ENCODE assay signal across 40 cellular contexts in genomic region chr3:74269689-74270088, GRCh38.
"Had no signal": no experiment of that assay in that cellular context is flagged by ENCODE, and none has a peak within 500 bp of the region (broad histone marks: within the 10 kb centered on the region; RNA-seq: fewer than 3 reads in every experiment).

No MANE protein-coding gene starts in this region.

- H3K4me3 Mint-ChIP-seq: activated naive CD4-positive, alpha-beta T cell treated with anti-CD3 and anti-CD28 coated beads for 36 hours; activated naive CD4-positive, alpha-beta T cell treated with anti-CD3 and anti-CD28 coated beads, Interleukin-2, amount 10 ng/mL, durations not matched to agents 7 days and 5 days; activated naive CD4-positive, alpha-beta T cell treated with anti-CD3 and anti-CD28 coated beads, Interleukin-2, amount 50 U/mL, for 24 hours; activated naive CD8-positive, alpha-beta T cell; activated naive CD8-positive, alpha-beta T cell treated with anti-CD3 and anti-CD28 coated beads for 36 hours; activated naive CD8-positive, alpha-beta T cell treated with anti-CD3 and anti-CD28 coated beads, Interleukin-2, amount 10 ng/mL, durations not matched to agents 7 days and 5 days; activated naive CD8-positive, alpha-beta T cell treated with anti-CD3 and anti-CD28 coated beads, Interleukin-2, amount 50 U/mL, for 24 hours; activated T-cell treated with anti-CD3 and anti-CD28 coated beads, Interleukin-2, amount 50 U/mL, for 24 hours; activated T-cell treated with anti-CD3 and anti-CD28 coated beads, Interleukin-2, amount 50 U/mL, for 4 hours; activated T-cell treated with anti-CD3 and anti-CD28 coated beads, Interleukin-2, amount 50 U/mL, for 72 hours; activated T-helper 1 cell treated with anti-CD3 and anti-CD28 coated beads, Interleukin-12 subunit alpha, Interleukin-12 subunit beta, Interleukin-2, Interleukin-4 antibody, amounts not matched to agents 30 ng/mL and 10 ng/mL and 1 ng/mL, durations not matched to agents 14 hours and 24 hours and 36 hours; activated T-helper 17 cell treated with anti-CD3 and anti-CD28 coated beads, Interleukin-2, amount 50 U/mL, for 72 hours; brain; central memory CD8-positive, alpha-beta T cell had no signal

- H3K27me3 ChIP-seq: adrenal gland, ascending aorta, body of pancreas, brain microvascular endothelial cell, breast epithelium, cardiac muscle cell had no signal

- H3K4me1 ChIP-seq: adrenal gland, body of pancreas, breast epithelium had no signal

- DNase-seq: activated effector memory CD4-positive, alpha-beta T cell treated with anti-CD3 and anti-CD28 coated beads, Interleukin-2, amount 50 U/mL, for 16 hours; activated effector memory CD4-positive, alpha-beta T cell treated with Interleukin-2 at 50 U/mL for 16 hours; activated gamma-delta T cell; activated gamma-delta T cell treated with Interleukin-2 at 50 U/mL for 16 hours; activated naive CD4-positive, alpha-beta T cell; activated naive CD4-positive, alpha-beta T cell treated with anti-CD3 and anti-CD28 coated beads for 36 hours; activated naive CD4-positive, alpha-beta T cell treated with anti-CD3 and anti-CD28 coated beads, Interleukin-2, amount 10 ng/mL, durations not matched to agents 7 days and 5 days; activated naive CD4-positive, alpha-beta T cell treated with anti-CD3 and anti-CD28 coated beads, Interleukin-2, amount 50 U/mL, for 16 hours; activated naive CD4-positive, alpha-beta T cell treated with Interleukin-2 at 50 U/mL for 16 hours; activated naive CD8-positive, alpha-beta T cell treated with anti-CD3 and anti-CD28 coated beads for 36 hours; activated naive CD8-positive, alpha-beta T cell treated with anti-CD3 and anti-CD28 coated beads, Interleukin-2, amount 10 ng/mL, durations not matched to agents 7 days and 5 days; activated naive CD8-positive, alpha-beta T cell treated with anti-CD3 and anti-CD28 coated beads, Interleukin-2, amount 50 U/mL, for 24 hours; activated T-cell treated with anti-CD3 and anti-CD28 coated beads, Interleukin-2, amount 50 U/mL, for 1 hour; activated T-cell treated with anti-CD3 and anti-CD28 coated beads, Interleukin-2, amount 50 U/mL, for 24 hours; activated T-cell treated with anti-CD3 and anti-CD28 coated beads, Interleukin-2, amount 50 U/mL, for 4 hours; activated T-cell treated with anti-CD3 and anti-CD28 coated beads, Interleukin-2, amount 50 U/mL, for 48 hours; activated T-cell treated with anti-CD3 and anti-CD28 coated beads, Interleukin-2, amount 50 U/mL, for 72 hours; adrenal gland; amniotic stem cell; amygdala; anterior cingulate cortex; aorta; body of pancreas; brain microvascular endothelial cell; caudate nucleus; central memory CD4-positive, alpha-beta T cell; cerebellar nuclear complex had no signal

- H3K36me3 ChIP-seq: adrenal gland, ascending aorta, brain microvascular endothelial cell, breast epithelium, cardiac muscle cell had no signal

- H3K4me1 Mint-ChIP-seq: activated naive CD4-positive, alpha-beta T cell treated with anti-CD3 and anti-CD28 coated beads, Interleukin-2, amount 10 ng/mL, durations not matched to agents 7 days and 5 days; activated naive CD4-positive, alpha-beta T cell treated with anti-CD3 and anti-CD28 coated beads, Interleukin-2, amount 50 U/mL, for 24 hours; activated naive CD8-positive, alpha-beta T cell treated with anti-CD3 and anti-CD28 coated beads for 36 hours; activated naive CD8-positive, alpha-beta T cell treated with anti-CD3 and anti-CD28 coated beads, Interleukin-2, amount 10 ng/mL, durations not matched to agents 7 days and 5 days; activated naive CD8-positive, alpha-beta T cell treated with anti-CD3 and anti-CD28 coated beads, Interleukin-2, amount 50 U/mL, for 24 hours; activated T-helper 17 cell treated with anti-CD3 and anti-CD28 coated beads, Interleukin-2, amount 50 U/mL, for 72 hours; central memory CD8-positive, alpha-beta T cell had no signal

- H3K27ac Mint-ChIP-seq: activated naive CD4-positive, alpha-beta T cell treated with anti-CD3 and anti-CD28 coated beads for 36 hours; activated naive CD4-positive, alpha-beta T cell treated with anti-CD3 and anti-CD28 coated beads, Interleukin-2, amount 10 ng/mL, durations not matched to agents 7 days and 5 days; activated naive CD4-positive, alpha-beta T cell treated with anti-CD3 and anti-CD28 coated beads, Interleukin-2, amount 50 U/mL, for 24 hours; activated naive CD4-positive, alpha-beta T cell treated with anti-CD3 and anti-CD28 coated beads, Interleukin-2, amount 50 U/mL, for 72 hours; activated naive CD8-positive, alpha-beta T cell; activated naive CD8-positive, alpha-beta T cell treated with anti-CD3 and anti-CD28 coated beads for 36 hours; activated naive CD8-positive, alpha-beta T cell treated with anti-CD3 and anti-CD28 coated beads, Interleukin-2, amount 10 ng/mL, durations not matched to agents 7 days and 5 days; activated naive CD8-positive, alpha-beta T cell treated with anti-CD3 and anti-CD28 coated beads, Interleukin-2, amount 50 U/mL, for 24 hours; activated T-cell treated with anti-CD3 and anti-CD28 coated beads, Interleukin-2, amount 50 U/mL, for 24 hours; activated T-cell treated with anti-CD3 and anti-CD28 coated beads, Interleukin-2, amount 50 U/mL, for 72 hours; activated T-helper 1 cell treated with anti-CD3 and anti-CD28 coated beads, Interleukin-12 subunit alpha, Interleukin-12 subunit beta, Interleukin-2, Interleukin-4 antibody, amounts not matched to agents 30 ng/mL and 10 ng/mL and 1 ng/mL, durations not matched to agents 14 hours and 24 hours and 36 hours; activated T-helper 17 cell treated with anti-CD3 and anti-CD28 coated beads, Interleukin-2, amount 50 U/mL, for 72 hours; activated T-helper 2 cell treated with anti-CD3 and anti-CD28 coated beads, Interferon-gamma antibody, Interleukin-2, Interleukin-4, amounts not matched to agents 10 μg/mL and 5 μg/mL and 100 μg/mL, durations not matched to agents 14 hours and 24 hours and 36 hours; brain had no signal

- FAIRE-seq: astrocyte, bronchial epithelial cell had no signal

- H3K27me3 Mint-ChIP-seq: activated naive CD4-positive, alpha-beta T cell treated with anti-CD3 and anti-CD28 coated beads, Interleukin-2, amount 10 ng/mL, durations not matched to agents 7 days and 5 days; activated naive CD4-positive, alpha-beta T cell treated with anti-CD3 and anti-CD28 coated beads, Interleukin-2, amount 50 U/mL, for 24 hours; activated naive CD8-positive, alpha-beta T cell; activated naive CD8-positive, alpha-beta T cell treated with anti-CD3 and anti-CD28 coated beads for 36 hours; activated naive CD8-positive, alpha-beta T cell treated with anti-CD3 and anti-CD28 coated beads, Interleukin-2, amount 10 ng/mL, durations not matched to agents 7 days and 5 days; activated naive CD8-positive, alpha-beta T cell treated with anti-CD3 and anti-CD28 coated beads, Interleukin-2, amount 50 U/mL, for 24 hours; activated T-cell treated with anti-CD3 and anti-CD28 coated beads, Interleukin-2, amount 50 U/mL, for 24 hours; activated T-helper 17 cell treated with anti-CD3 and anti-CD28 coated beads, Interleukin-2, amount 50 U/mL, for 72 hours; central memory CD8-positive, alpha-beta T cell had no signal

- H3K9me3 ChIP-seq: adrenal gland, ascending aorta, body of pancreas, breast epithelium had no signal

- H3K9me3 Mint-ChIP-seq: activated naive CD4-positive, alpha-beta T cell treated with anti-CD3 and anti-CD28 coated beads, Interleukin-2, amount 50 U/mL, for 24 hours; activated naive CD8-positive, alpha-beta T cell treated with anti-CD3 and anti-CD28 coated beads, Interleukin-2, amount 10 ng/mL, durations not matched to agents 7 days and 5 days; activated T-helper 1 cell treated with anti-CD3 and anti-CD28 coated beads, Interleukin-12 subunit alpha, Interleukin-12 subunit beta, Interleukin-2, Interleukin-4 antibody, amounts not matched to agents 30 ng/mL and 10 ng/mL and 1 ng/mL, durations not matched to agents 14 hours and 24 hours and 36 hours had no signal

- ATAC-seq: activated naive CD4-positive, alpha-beta T cell treated with anti-CD3 and anti-CD28 coated beads, Interleukin-2, amount 50 U/mL, for 72 hours; activated naive CD8-positive, alpha-beta T cell treated with anti-CD3 and anti-CD28 coated beads, Interleukin-2, amount 50 U/mL, for 24 hours; activated T-cell treated with anti-CD3 and anti-CD28 coated beads, Interleukin-2, amount 50 U/mL, for 4 hours; activated T-cell treated with anti-CD3 and anti-CD28 coated beads, Interleukin-2, amount 50 U/mL, for 72 hours; activated T-helper 17 cell treated with anti-CD3 and anti-CD28 coated beads, Interleukin-2, amount 50 U/mL, for 72 hours; body of pancreas had no signal

- H3K27ac ChIP-seq: adrenal gland, ascending aorta, body of pancreas, brain microvascular endothelial cell, breast epithelium, cardiac muscle cell had no signal

- H3K4me3 ChIP-seq: adrenal gland, ascending aorta, body of pancreas, breast epithelium, cardiac muscle cell had no signal

- H3K36me3 Mint-ChIP-seq: activated naive CD4-positive, alpha-beta T cell treated with anti-CD3 and anti-CD28 coated beads, Interleukin-2, amount 10 ng/mL, durations not matched to agents 7 days and 5 days; activated naive CD4-positive, alpha-beta T cell treated with anti-CD3 and anti-CD28 coated beads, Interleukin-2, amount 50 U/mL, for 24 hours; activated naive CD8-positive, alpha-beta T cell; activated naive CD8-positive, alpha-beta T cell treated with anti-CD3 and anti-CD28 coated beads for 36 hours; activated naive CD8-positive, alpha-beta T cell treated with anti-CD3 and anti-CD28 coated beads, Interleukin-2, amount 10 ng/mL, durations not matched to agents 7 days and 5 days; brain had no signal
